1 cellular context compared by ENCODE assay signal in the genomic region with DNA sequence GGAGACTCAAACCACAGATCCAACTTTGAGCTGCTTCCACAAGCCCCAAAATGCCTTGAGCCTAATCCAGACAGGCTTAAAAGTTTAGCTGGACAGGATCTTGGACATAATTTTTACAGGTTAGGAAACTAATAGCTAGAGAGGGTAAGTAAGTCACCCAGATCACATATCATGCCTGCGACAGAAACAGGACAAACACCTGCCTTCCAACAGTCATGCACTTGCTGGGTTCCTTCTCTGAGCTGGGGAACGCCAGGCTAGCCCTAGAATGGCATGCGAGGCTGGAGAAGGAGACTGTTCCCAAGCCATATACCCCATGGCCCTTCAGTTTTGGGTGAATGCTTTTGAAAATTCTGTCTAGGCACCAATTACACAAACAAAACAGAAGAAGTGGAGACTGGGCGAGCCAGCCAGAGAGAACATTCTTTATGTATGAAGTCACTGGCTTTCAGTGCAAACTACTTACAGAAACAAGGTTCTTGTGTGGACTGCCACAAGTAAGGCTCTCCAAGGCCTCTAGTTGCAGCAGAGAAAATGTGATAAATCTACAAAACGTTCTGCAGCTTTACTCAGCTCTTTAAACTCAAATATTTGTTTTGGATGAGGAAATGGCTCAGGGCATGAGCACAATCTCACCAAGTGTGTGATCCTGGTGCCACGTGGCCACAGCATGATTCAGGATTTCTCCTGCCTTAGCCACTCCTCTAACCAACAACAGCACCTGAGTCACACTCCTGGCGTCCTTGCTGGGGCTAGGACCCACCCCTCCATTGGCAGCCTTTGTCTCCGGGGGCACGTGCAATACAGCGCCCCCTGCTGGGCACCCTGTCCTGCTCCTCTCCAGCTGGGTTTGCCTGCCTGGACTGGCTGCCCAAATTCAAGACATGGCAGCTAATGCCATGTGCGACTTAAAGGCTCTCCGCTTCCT.
TF ChIP-seq lines count a peak whose summit lies in the region.

No MANE protein-coding gene starts in this region.

TF ChIP-seq in GM23338, 12 proteins besides CTCF, POLR2A, EP300 and RAD21:
- TF ChIP-seq, protein P1, sequence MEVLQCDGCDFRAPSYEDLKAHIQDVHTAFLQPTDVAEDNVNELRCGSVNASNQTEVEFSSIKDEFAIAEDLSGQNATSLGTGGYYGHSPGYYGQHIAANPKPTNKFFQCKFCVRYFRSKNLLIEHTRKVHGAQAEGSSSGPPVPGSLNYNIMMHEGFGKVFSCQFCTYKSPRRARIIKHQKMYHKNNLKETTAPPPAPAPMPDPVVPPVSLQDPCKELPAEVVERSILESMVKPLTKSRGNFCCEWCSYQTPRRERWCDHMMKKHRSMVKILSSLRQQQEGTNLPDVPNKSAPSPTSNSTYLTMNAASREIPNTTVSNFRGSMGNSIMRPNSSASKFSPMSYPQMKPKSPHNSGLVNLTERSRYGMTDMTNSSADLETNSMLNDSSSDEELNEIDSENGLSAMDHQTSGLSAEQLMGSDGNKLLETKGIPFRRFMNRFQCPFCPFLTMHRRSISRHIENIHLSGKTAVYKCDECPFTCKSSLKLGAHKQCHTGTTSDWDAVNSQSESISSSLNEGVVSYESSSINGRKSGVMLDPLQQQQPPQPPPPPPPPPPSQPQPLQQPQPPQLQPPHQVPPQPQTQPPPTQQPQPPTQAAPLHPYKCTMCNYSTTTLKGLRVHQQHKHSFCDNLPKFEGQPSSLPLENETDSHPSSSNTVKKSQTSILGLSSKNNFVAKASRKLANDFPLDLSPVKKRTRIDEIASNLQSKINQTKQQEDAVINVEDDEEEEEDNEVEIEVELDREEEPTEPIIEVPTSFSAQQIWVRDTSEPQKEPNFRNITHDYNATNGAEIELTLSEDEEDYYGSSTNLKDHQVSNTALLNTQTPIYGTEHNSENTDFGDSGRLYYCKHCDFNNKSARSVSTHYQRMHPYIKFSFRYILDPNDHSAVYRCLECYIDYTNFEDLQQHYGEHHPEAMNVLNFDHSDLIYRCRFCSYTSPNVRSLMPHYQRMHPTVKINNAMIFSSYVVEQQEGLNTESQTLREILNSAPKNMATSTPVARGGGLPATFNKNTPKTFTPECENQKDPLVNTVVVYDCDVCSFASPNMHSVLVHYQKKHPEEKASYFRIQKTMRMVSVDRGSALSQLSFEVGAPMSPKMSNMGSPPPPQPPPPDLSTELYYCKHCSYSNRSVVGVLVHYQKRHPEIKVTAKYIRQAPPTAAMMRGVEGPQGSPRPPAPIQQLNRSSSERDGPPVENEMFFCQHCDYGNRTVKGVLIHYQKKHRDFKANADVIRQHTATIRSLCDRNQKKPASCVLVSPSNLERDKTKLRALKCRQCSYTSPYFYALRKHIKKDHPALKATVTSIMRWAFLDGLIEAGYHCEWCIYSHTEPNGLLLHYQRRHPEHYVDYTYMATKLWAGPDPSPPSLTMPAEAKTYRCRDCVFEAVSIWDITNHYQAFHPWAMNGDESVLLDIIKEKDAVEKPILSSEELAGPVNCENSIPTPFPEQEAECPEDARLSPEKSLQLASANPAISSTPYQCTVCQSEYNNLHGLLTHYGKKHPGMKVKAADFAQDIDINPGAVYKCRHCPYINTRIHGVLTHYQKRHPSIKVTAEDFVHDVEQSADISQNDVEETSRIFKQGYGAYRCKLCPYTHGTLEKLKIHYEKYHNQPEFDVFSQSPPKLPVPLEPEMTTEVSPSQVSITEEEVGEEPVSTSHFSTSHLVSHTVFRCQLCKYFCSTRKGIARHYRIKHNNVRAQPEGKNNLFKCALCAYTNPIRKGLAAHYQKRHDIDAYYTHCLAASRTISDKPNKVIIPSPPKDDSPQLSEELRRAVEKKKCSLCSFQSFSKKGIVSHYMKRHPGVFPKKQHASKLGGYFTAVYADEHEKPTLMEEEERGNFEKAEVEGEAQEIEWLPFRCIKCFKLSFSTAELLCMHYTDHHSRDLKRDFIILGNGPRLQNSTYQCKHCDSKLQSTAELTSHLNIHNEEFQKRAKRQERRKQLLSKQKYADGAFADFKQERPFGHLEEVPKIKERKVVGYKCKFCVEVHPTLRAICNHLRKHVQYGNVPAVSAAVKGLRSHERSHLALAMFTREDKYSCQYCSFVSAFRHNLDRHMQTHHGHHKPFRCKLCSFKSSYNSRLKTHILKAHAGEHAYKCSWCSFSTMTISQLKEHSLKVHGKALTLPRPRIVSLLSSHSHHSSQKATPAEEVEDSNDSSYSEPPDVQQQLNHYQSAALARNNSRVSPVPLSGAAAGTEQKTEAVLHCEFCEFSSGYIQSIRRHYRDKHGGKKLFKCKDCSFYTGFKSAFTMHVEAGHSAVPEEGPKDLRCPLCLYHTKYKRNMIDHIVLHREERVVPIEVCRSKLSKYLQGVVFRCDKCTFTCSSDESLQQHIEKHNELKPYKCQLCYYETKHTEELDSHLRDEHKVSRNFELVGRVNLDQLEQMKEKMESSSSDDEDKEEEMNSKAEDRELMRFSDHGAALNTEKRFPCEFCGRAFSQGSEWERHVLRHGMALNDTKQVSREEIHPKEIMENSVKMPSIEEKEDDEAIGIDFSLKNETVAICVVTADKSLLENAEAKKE (CRISPR knock-in tag; IDR thresholded peaks at IDR 0.05), result peak; percentile 64
- no peak for TF ChIP-seq NANOG (IDR thresholded peaks at IDR 0.05; ENCODE audit: borderline replicate concordance)
- TF ChIP-seq CREB1 (CRISPR knock-in tag; IDR thresholded peaks at IDR 0.05; ENCODE audit: low read depth), result peak; percentile 22; the same call in 1 of the 2 replicates
